8 cellular contexts compared by ENCODE assay signal in the genomic region with DNA sequence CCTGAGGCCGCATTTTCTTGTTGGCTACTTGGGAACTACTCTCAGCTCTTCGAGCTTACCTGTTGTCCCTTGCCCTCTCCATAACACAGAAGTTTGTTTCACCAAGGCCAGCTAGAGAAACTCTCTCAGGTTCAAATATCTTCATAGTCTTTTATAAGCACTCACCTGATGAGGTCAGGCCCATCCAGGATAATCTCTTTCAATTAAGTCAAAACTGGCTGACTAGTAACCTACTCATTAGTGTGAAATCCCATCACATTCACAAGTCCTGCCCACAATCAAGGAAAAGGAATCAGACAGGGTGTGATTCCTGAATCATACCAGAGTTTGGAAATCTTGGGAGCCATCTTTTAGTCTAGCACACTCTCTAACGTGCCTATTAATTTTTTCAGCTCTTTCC.
"Had no signal": no experiment of that assay in that cellular context is flagged by ENCODE, and none has a peak within 500 bp of the region (broad histone marks: within the 10 kb centered on the region; RNA-seq: fewer than 3 reads in every experiment).

No MANE protein-coding gene starts in this region.

- H3K27ac ChIP-seq: HL-60, KMS-11 had no signal

- H3K27ac Mint-ChIP-seq: IgD-negative memory B cell had no signal

- H3K4me1 Mint-ChIP-seq: IgD-negative memory B cell had no signal

- DNase-seq: IMR-90, KBM-7, KG1 had no signal

- H3K4me3 Mint-ChIP-seq: IgD-negative memory B cell had no signal

- H3K4me2 ChIP-seq: KMS-11 had no signal

- H3K9ac ChIP-seq: KMS-11 had no signal

- H3K27me3 Mint-ChIP-seq: IgD-negative memory B cell had no signal

- ATAC-seq: HepG2 had no signal

- FAIRE-seq: HepG2, HTR-8/SVneo had no signal
